ENCODE assay signal across 17 cellular contexts in the genomic region with DNA sequence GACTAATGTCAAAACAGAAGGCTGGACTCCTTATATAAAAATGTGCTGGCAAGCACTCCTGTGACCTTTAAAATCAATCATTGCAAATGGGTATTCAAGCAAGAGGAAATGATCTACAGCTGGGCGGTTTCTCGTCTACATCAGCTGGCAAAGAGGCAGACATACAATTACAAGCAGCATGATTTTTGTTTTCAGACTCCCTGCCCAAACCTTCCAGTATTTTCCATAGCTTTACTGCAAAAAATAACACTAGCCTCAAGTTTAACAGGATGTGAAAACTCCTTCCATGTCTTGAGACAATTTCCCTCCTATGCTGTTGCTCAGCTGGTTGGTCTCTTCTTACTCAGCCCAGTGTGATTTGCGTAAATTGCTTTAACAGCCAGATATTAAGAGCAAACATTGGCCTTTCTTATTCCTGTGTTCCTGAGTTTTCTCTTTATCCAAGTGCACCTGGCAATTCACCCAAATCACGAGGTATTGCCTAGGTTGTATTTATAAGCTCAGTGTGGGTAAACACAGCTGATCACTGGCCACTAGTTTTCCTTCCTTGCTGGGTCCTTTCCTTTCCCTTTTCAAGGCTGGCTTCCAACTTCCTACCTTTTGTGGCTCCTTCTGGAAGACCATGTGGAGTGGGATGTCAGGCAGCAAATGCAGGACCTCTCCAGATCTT.
DNase-seq lines count a peak whose midpoint lies in the region; ATAC-seq and TF ChIP-seq lines count a peak whose summit lies in the region.
"Had no signal": no experiment of that assay in that cellular context is flagged by ENCODE, and none has a peak within 500 bp of the region (broad histone marks: within the 10 kb centered on the region; RNA-seq: fewer than 3 reads in every experiment).

No MANE protein-coding gene starts in this region.

- peak overlapping the region; percentile 27 for H3K27ac Mint-ChIP-seq in nephron progenitor cell
- H3K27ac Mint-ChIP-seq: activated CD8-positive, alpha-beta T cell treated with anti-CD3 and anti-CD28 coated beads for 36 hours had no signal

- no peak overlapping the region for H3K4me3 Mint-ChIP-seq in nephron progenitor cell
- H3K4me3 Mint-ChIP-seq: activated CD8-positive, alpha-beta T cell treated with anti-CD3 and anti-CD28 coated beads for 36 hours had no signal

- peaks cover 24% of the 10 kb centered on the region for H3K4me1 Mint-ChIP-seq in nephron progenitor cell

- no peaks in the 10 kb centered on the region for H3K9me2 ChIP-seq in DOHH2 (replicated peaks; ENCODE audit: control insufficient read depth, low read length)

- ATAC-seq in GM19397 (IDR thresholded peaks at IDR 0.05; ENCODE audit: unreplicated experiment) (no peak), GM21529 (IDR thresholded peaks at IDR 0.05; ENCODE audit: unreplicated experiment) (no peak)
- ATAC-seq: activated CD8-positive, alpha-beta T cell treated with anti-CD3 and anti-CD28 coated beads for 36 hours; gastrocnemius medialis had no signal

- H3K27ac ChIP-seq in DOHH2 (ENCODE audit: low read depth, low read length) (no peak overlapping the region), VCaP (peak overlapping the region; percentile 87)
- H3K27ac ChIP-seq: brain microvascular endothelial cell, gastrocnemius medialis, SJCRH30, vagina had no signal

- H3K9me3 Mint-ChIP-seq in nephron progenitor cell, result no peaks in the 10 kb centered on the region
- H3K9me3 Mint-ChIP-seq: activated CD8-positive, alpha-beta T cell treated with anti-CD3 and anti-CD28 coated beads for 36 hours had no signal

- no peak for TF ChIP-seq CTCF in DOHH2 (IDR thresholded peaks at IDR 0.05; ENCODE audit: low read depth, low read length, poor library complexity, severe bottlenecking)
- no peak for TF ChIP-seq CTCF in VCaP (conservative IDR thresholded peaks at IDR 0.05)
- TF ChIP-seq CTCF in nephron progenitor cell (IDR thresholded peaks at IDR 0.05), result no peak

- no peaks in the 10 kb centered on the region for H4K20me1 ChIP-seq in DOHH2 (ENCODE audit: control insufficient read depth, insufficient read depth, low read depth, low read length)

- H3K4me1 ChIP-seq in DOHH2 (ENCODE audit: control insufficient read depth, low read length), result peaks cover 53% of the 10 kb centered on the region
- H3K4me1 ChIP-seq: gastrocnemius medialis, HAP-1, SJCRH30, vagina had no signal

- peak overlapping the region; percentile 44 for H3K4me2 ChIP-seq in DOHH2 (ENCODE audit: low read length)

- no peaks in the 10 kb centered on the region; the same call in 1 of the 2 replicates for H3K36me3 ChIP-seq in DOHH2 (ENCODE audit: control insufficient read depth, low read length)
- H3K36me3 ChIP-seq: brain microvascular endothelial cell, gastrocnemius medialis, HAP-1, SJCRH30, vagina had no signal

- no peaks in the 10 kb centered on the region for H3K36me3 Mint-ChIP-seq in nephron progenitor cell (ENCODE audit: low read depth)

- no peaks in the 10 kb centered on the region for H3K27me3 ChIP-seq in DOHH2 (ENCODE audit: control insufficient read depth, low read length)
- H3K27me3 ChIP-seq: brain microvascular endothelial cell, gastrocnemius medialis, SJCRH30, vagina had no signal

- peak; percentile 35 for DNase-seq in NCI-H1105 treated with DMSO at 0.1 percent for 48 hours (lab: John Stamatoyannopoulos, UW)
- no peak for DNase-seq in nephron progenitor cell
- no peak for DNase-seq in GF-D8 (lab: John Stamatoyannopoulos, UW)
- DNase-seq in NCI-H2171 treated with DMSO at 0.1 percent for 48 hours (lab: John Stamatoyannopoulos, UW), result no peak
- DNase-seq: activated CD8-positive, alpha-beta T cell treated with anti-CD3 and anti-CD28 coated beads for 36 hours; activated gamma-delta T cell treated with Interleukin-2 at 50 U/mL for 16 hours; brain microvascular endothelial cell; effector CD8-positive, alpha-beta T cell; gastrocnemius medialis; SJCRH30; stimulated activated CD4-positive, alpha-beta T cell treated with anti-CD3 and anti-CD28 coated beads, Interleukin-2, amount 100 ng/mL, for 48 hours had no signal

- no peaks in the 10 kb centered on the region for H3K79me2 ChIP-seq in DOHH2 (ENCODE audit: control insufficient read depth, low read length)

- peak overlapping the region; percentile 23 for H3K4me3 ChIP-seq in DOHH2 (ENCODE audit: low read length)
- H3K4me3 ChIP-seq: gastrocnemius medialis, HAP-1, SJCRH30, vagina had no signal

- peaks cover 7% of the 10 kb centered on the region for H3K27me3 Mint-ChIP-seq in nephron progenitor cell (ENCODE audit: low read depth, poor library complexity)

- H3K9me3 ChIP-seq in DOHH2 (ENCODE audit: control insufficient read depth, insufficient read depth, low read length), result no peaks in the 10 kb centered on the region
- H3K9me3 ChIP-seq: gastrocnemius medialis, HAP-1, SJCRH30, vagina had no signal

- peaks cover 9% of the 10 kb centered on the region; the same call in 1 of the 2 replicates for H3F3A ChIP-seq in DOHH2 (ENCODE audit: control insufficient read depth, insufficient read depth)
